8 cellular contexts compared by ENCODE assay signal in the genomic region with DNA sequence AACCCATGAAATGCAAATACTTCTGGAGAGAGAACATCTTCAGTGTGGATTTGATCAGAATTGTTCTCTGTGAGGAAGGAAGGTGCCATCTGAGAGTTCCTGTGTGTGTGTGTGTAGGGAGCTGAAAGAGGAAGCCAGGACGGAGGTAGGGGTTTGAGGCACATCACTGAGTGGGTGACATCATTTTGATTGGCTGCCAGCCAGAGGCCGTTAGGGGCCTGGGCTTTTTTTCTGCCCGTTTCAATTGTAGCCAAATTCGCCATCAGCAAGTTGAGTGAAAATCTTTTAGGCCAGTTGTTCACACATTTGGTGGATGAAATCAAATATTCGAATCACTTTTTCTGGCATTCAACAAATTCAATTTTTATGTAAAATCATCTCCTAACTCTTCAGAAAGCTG. TPM values are rescaled to one million over a fixed set of nuclear protein-coding genes. Genes with fewer than 3 reads are reported as not detected.
DNase-seq lines count a peak whose midpoint lies in the region; ATAC-seq lines count a peak whose summit lies in the region.

No MANE protein-coding gene starts in this region.

- H3K9me3 Mint-ChIP-seq in activated T-helper 1 cell treated with anti-CD3 and anti-CD28 coated beads, Interleukin-12 subunit alpha, Interleukin-12 subunit beta, Interleukin-2, Interleukin-4 antibody, amounts not matched to agents 30 ng/mL and 10 ng/mL and 1 ng/mL, durations not matched to agents 14 hours and 24 hours and 36 hours: peaks cover 8% of the 10 kb centered on the region

- DNase-seq in DMS79 treated with DMSO at 0.1 percent for 48 hours (lab: John Stamatoyannopoulos, UW) (peak; percentile 93), MG63 (peak; percentile 45), SHP77 treated with DMSO at 0.1 percent for 48 hours (lab: John Stamatoyannopoulos, UW) (peak; percentile 83), islet precursor cell (no peak), T-helper 2 cell (no peak), aorta (no peak)
- DNase-seq in activated T-helper 1 cell treated with anti-CD3 and anti-CD28 coated beads, Interleukin-12 subunit alpha, Interleukin-12 subunit beta, Interleukin-2, Interleukin-4 antibody, amounts not matched to agents 30 ng/mL and 10 ng/mL and 1 ng/mL, durations not matched to agents 14 hours and 24 hours and 36 hours (ENCODE audit: low spot score): no peak

- ATAC-seq in GM21737 (IDR thresholded peaks at IDR 0.05; ENCODE audit: unreplicated experiment) (peak; percentile 90), aorta (ENCODE audit: low FRiP score) (no peak)

- peaks cover 11% of the 10 kb centered on the region for H3K9me3 ChIP-seq in MG63
- peaks cover 5% of the 10 kb centered on the region for H3K9me3 ChIP-seq in aorta (ENCODE audit: control insufficient read depth, low read length)

- 16 to 24% methylated on average over 5 of the region's 5 CpGs for WGBS in aorta, 2 donors

- no peak overlapping the region for H3K4me3 Mint-ChIP-seq in activated T-helper 1 cell treated with anti-CD3 and anti-CD28 coated beads, Interleukin-12 subunit alpha, Interleukin-12 subunit beta, Interleukin-2, Interleukin-4 antibody, amounts not matched to agents 30 ng/mL and 10 ng/mL and 1 ng/mL, durations not matched to agents 14 hours and 24 hours and 36 hours

- peaks cover 10% of the 10 kb centered on the region for H3K27me3 Mint-ChIP-seq in activated T-helper 1 cell treated with anti-CD3 and anti-CD28 coated beads, Interleukin-12 subunit alpha, Interleukin-12 subunit beta, Interleukin-2, Interleukin-4 antibody, amounts not matched to agents 30 ng/mL and 10 ng/mL and 1 ng/mL, durations not matched to agents 14 hours and 24 hours and 36 hours (ENCODE audit: insufficient read depth)

- H3K4me1 ChIP-seq in aorta (ENCODE audit: control insufficient read depth in 1 of 2, insufficient read depth in 2 of 2, low read length in 2 of 2): no peaks in the 10 kb centered on the region

- H3K4me3 ChIP-seq in MG63 (no peak overlapping the region), aorta (ENCODE audit: low read length in 2 of 2) (no peak overlapping the region)

- H3K27ac Mint-ChIP-seq in activated T-helper 1 cell treated with anti-CD3 and anti-CD28 coated beads, Interleukin-12 subunit alpha, Interleukin-12 subunit beta, Interleukin-2, Interleukin-4 antibody, amounts not matched to agents 30 ng/mL and 10 ng/mL and 1 ng/mL, durations not matched to agents 14 hours and 24 hours and 36 hours: no peak overlapping the region

- no peaks in the 10 kb centered on the region for H3K36me3 Mint-ChIP-seq in activated T-helper 1 cell treated with anti-CD3 and anti-CD28 coated beads, Interleukin-12 subunit alpha, Interleukin-12 subunit beta, Interleukin-2, Interleukin-4 antibody, amounts not matched to agents 30 ng/mL and 10 ng/mL and 1 ng/mL, durations not matched to agents 14 hours and 24 hours and 36 hours (ENCODE audit: low read depth)

- H3K4me1 Mint-ChIP-seq in activated T-helper 1 cell treated with anti-CD3 and anti-CD28 coated beads, Interleukin-12 subunit alpha, Interleukin-12 subunit beta, Interleukin-2, Interleukin-4 antibody, amounts not matched to agents 30 ng/mL and 10 ng/mL and 1 ng/mL, durations not matched to agents 14 hours and 24 hours and 36 hours (ENCODE audit: low read depth): no peaks in the 10 kb centered on the region

- intact Hi-C loops in aorta (cut with DNase I): no loop called here
- intact Hi-C loops in activated T-helper 1 cell treated with anti-CD3 and anti-CD28 coated beads, Interleukin-12 subunit alpha, Interleukin-12 subunit beta, Interleukin-2, Interleukin-4 antibody, amounts not matched to agents 30 ng/mL and 10 ng/mL and 1 ng/mL, durations not matched to agents 14 hours and 24 hours and 36 hours (cut with micrococcal nuclease): no loop called here

- no peaks in the 10 kb centered on the region for H3K36me3 ChIP-seq in MG63
- no peaks in the 10 kb centered on the region for H3K36me3 ChIP-seq in aorta (ENCODE audit: control insufficient read depth in 1 of 2, insufficient read depth in 2 of 2, low read length in 1 of 2)

- H3K27ac ChIP-seq in aorta (ENCODE audit: low read depth in 1 of 2, low read length in 2 of 2): no peak overlapping the region

- H3K27me3 ChIP-seq in MG63: no peaks in the 10 kb centered on the region; the same call in 1 of the 2 replicates
- H3K27me3 ChIP-seq in aorta (ENCODE audit: control insufficient read depth in 1 of 2, insufficient read depth in 2 of 2, low read length in 1 of 2): no peaks in the 10 kb centered on the region

RNA-seq across cellular contexts. Expression of a gene that starts 48.9 kb away (rescaled TPM):
- total RNA-seq in MG63 (2014; rRNA removed; shearing (Covaris generic); ENCODE audit: low replicate concordance): 24.0 and 29.2 TPM in 2 replicates
- 10 to 100 TPM; 37.5 to 37.7 TPM for total RNA-seq in aorta
- polyA plus RNA-seq in aorta: 10 to 100 TPM; 24.4 to 27.2 TPM
- 72.3 and 80.1 TPM in 2 replicates for total RNA-seq in activated T-helper 1 cell treated with anti-CD3 and anti-CD28 coated beads, Interleukin-12 subunit alpha, Interleukin-12 subunit beta, Interleukin-2, Interleukin-4 antibody, amounts not matched to agents 30 ng/mL and 10 ng/mL and 1 ng/mL, durations not matched to agents 14 hours and 24 hours and 36 hours

Comparison
In these comparisons a context has a peak if more than half of its experiments do, and no peak if none do; other contexts are left out.
1. DNase-seq: peak in DMS79 treated with DMSO at 0.1 percent for 48 hours (single experiment), MG63 (single experiment) and SHP77 treated with DMSO at 0.1 percent for 48 hours (single experiment); none in islet precursor cell (single experiment), T-helper 2 cell (0 of 5), aorta (0 of 2) and activated T-helper 1 cell treated with anti-CD3 and anti-CD28 coated beads, Interleukin-12 subunit alpha, Interleukin-12 subunit beta, Interleukin-2, Interleukin-4 antibody, amounts not matched to agents 30 ng/mL and 10 ng/mL and 1 ng/mL, durations not matched to agents 14 hours and 24 hours and 36 hours (single experiment).